11 cellular contexts compared by ENCODE assay signal in the genomic region with DNA sequence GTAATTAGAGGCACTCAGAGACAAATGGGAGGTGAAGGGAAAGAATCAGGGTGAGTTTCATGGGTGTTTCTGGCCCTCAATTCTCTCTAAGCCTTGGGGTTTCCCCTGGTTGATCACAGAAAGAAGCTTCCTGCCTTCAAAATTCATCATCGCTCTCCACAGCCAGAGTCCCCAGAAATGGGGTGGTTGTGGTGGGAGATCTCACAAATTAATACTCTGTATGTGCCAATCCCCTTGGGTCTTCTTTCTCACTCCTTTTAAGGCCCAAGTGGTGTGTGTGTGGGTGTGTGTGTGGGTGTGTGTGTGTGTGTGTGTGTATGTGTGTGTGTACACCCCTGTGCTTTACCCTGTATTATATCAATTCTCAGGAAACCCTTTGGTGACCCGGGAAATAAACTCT. TPM values are rescaled to one million over a fixed set of nuclear protein-coding genes. Genes with fewer than 3 reads are reported as not detected.
DNase-seq lines count a peak whose midpoint lies in the region; ATAC-seq and TF ChIP-seq lines count a peak whose summit lies in the region.
"Had no signal": no experiment of that assay in that cellular context is flagged by ENCODE, and none has a peak within 500 bp of the region (broad histone marks: within the 10 kb centered on the region; RNA-seq: fewer than 3 reads in every experiment).

No MANE protein-coding gene starts in this region.

- in situ Hi-C loops in HAP-1 (cut with MboI; ENCODE audit: low sequenced_read_pairs): no loop called here

- peak; percentile 58 for ATAC-seq in CD4-positive, alpha-beta T cell (ENCODE audit: poor library complexity)
- ATAC-seq in activated CD4-positive, alpha-beta T cell treated with anti-CD3 and anti-CD28 coated beads for 36 hours: peak; percentile 89
- ATAC-seq in activated naive CD8-positive, alpha-beta T cell treated with anti-CD3 and anti-CD28 coated beads, Interleukin-2, amount 50 U/mL, for 24 hours: peak; percentile 80
- ATAC-seq in GM19467 (IDR thresholded peaks at IDR 0.05; ENCODE audit: unreplicated experiment) (no peak), HG03521 (IDR thresholded peaks at IDR 0.05; ENCODE audit: unreplicated experiment) (no peak)

- no peaks in the 10 kb centered on the region for H3K27me3 ChIP-seq in CD4-positive, alpha-beta T cell (ENCODE audit: control insufficient read depth, insufficient read depth, low read length)
- no peaks in the 10 kb centered on the region for H3K27me3 ChIP-seq in HAP-1 (ENCODE audit: low read depth)

- peak in 3 of 10 experiments; percentile 15 to 23 (median 21) for DNase-seq in CD4-positive, alpha-beta T cell
- DNase-seq in activated CD4-positive, alpha-beta T cell treated with anti-CD3 and anti-CD28 coated beads for 36 hours: peak; percentile 61
- no peak for DNase-seq in activated naive CD8-positive, alpha-beta T cell treated with anti-CD3 and anti-CD28 coated beads, Interleukin-2, amount 50 U/mL, for 24 hours
- DNase-seq in stimulated activated CD4-positive, alpha-beta T cell treated with anti-CD3 and anti-CD28 coated beads, Interleukin-4, amount 100 ng/mL, for 24 hours: peak; percentile 53
- DNase-seq in NCI-H446 (lab: John Stamatoyannopoulos, UW): no peak
- DNase-seq in HAP-1 (ENCODE audit: low spot score in 2 of 2): no peak
- DNase-seq: NCI-H1417, spleen had no signal

- H3K27ac Mint-ChIP-seq in CD4-positive, alpha-beta T cell: peak overlapping the region; percentile 78
- H3K27ac Mint-ChIP-seq in activated CD4-positive, alpha-beta T cell treated with anti-CD3 and anti-CD28 coated beads for 36 hours: peak overlapping the region; percentile 81
- peak overlapping the region; percentile 67 for H3K27ac Mint-ChIP-seq in activated naive CD8-positive, alpha-beta T cell treated with anti-CD3 and anti-CD28 coated beads, Interleukin-2, amount 50 U/mL, for 24 hours

- H3K36me3 Mint-ChIP-seq in CD4-positive, alpha-beta T cell (ENCODE audit: low read depth): peaks cover 17% of the 10 kb centered on the region
- H3K36me3 Mint-ChIP-seq in activated CD4-positive, alpha-beta T cell treated with anti-CD3 and anti-CD28 coated beads for 36 hours (ENCODE audit: low read depth): peaks cover 5% of the 10 kb centered on the region
- peaks cover 7% of the 10 kb centered on the region for H3K36me3 Mint-ChIP-seq in activated naive CD8-positive, alpha-beta T cell treated with anti-CD3 and anti-CD28 coated beads, Interleukin-2, amount 50 U/mL, for 24 hours (ENCODE audit: low read depth)

- TF ChIP-seq CTCF in CD4-positive, alpha-beta T cell (IDR thresholded peaks at IDR 0.05): no peak

- H3K27me3 Mint-ChIP-seq in CD4-positive, alpha-beta T cell: no peaks in the 10 kb centered on the region
- no peaks in the 10 kb centered on the region for H3K27me3 Mint-ChIP-seq in activated CD4-positive, alpha-beta T cell treated with anti-CD3 and anti-CD28 coated beads for 36 hours
- no peaks in the 10 kb centered on the region for H3K27me3 Mint-ChIP-seq in activated naive CD8-positive, alpha-beta T cell treated with anti-CD3 and anti-CD28 coated beads, Interleukin-2, amount 50 U/mL, for 24 hours

- intact Hi-C loops in CD4-positive, alpha-beta T cell (cut with DNase I, micrococcal nuclease): no loop called here
- intact Hi-C loops in activated CD4-positive, alpha-beta T cell treated with anti-CD3 and anti-CD28 coated beads for 36 hours (cut with DNase I, micrococcal nuclease): no loop called here

- H3K9me3 Mint-ChIP-seq in CD4-positive, alpha-beta T cell: peaks cover 7% of the 10 kb centered on the region
- H3K9me3 Mint-ChIP-seq in activated CD4-positive, alpha-beta T cell treated with anti-CD3 and anti-CD28 coated beads for 36 hours (ENCODE audit: low read depth): peaks cover 22% of the 10 kb centered on the region
- H3K9me3 Mint-ChIP-seq in activated naive CD8-positive, alpha-beta T cell treated with anti-CD3 and anti-CD28 coated beads, Interleukin-2, amount 50 U/mL, for 24 hours: peaks cover 14% of the 10 kb centered on the region

- POLR2A ChIA-PET in CD4-positive, alpha-beta T cell (lab: Charles Lee): interaction anchor here (1.0 to 3.1 kb wide), 9 partner anchors 8 to 60 kb away, joined by 3 to 36 read pairs (median 4); a partner anchor contains a TSS
- POLR2A ChIA-PET in activated CD4-positive, alpha-beta T cell treated with anti-CD3 and anti-CD28 coated beads for 36 hours (lab: Charles Lee): interaction anchor here (1.2 to 1.5 kb wide), 2 partner anchors 33 to 34 kb away, joined by 3 read pairs; a partner anchor contains a TSS

- no peak overlapping the region for H3K27ac ChIP-seq in CD4-positive, alpha-beta T cell (ENCODE audit: low read depth, low read length)
- H3K27ac ChIP-seq: HL-60 had no signal

- no peaks in the 10 kb centered on the region for H3K4me1 ChIP-seq in HAP-1

- H3K36me3 ChIP-seq in HAP-1 (replicated peaks): no peaks in the 10 kb centered on the region
- H3K36me3 ChIP-seq: spleen had no signal

- H3K4me1 Mint-ChIP-seq in CD4-positive, alpha-beta T cell (ENCODE audit: low read depth): peaks cover 79% of the 10 kb centered on the region
- H3K4me1 Mint-ChIP-seq in activated CD4-positive, alpha-beta T cell treated with anti-CD3 and anti-CD28 coated beads for 36 hours: peaks cover 77% of the 10 kb centered on the region
- H3K4me1 Mint-ChIP-seq in activated naive CD8-positive, alpha-beta T cell treated with anti-CD3 and anti-CD28 coated beads, Interleukin-2, amount 50 U/mL, for 24 hours: peaks cover 72% of the 10 kb centered on the region

- CTCF ChIA-PET in CD4-positive, alpha-beta T cell (lab: Charles Lee): interaction anchor here (1.1 to 1.6 kb wide), 2 partner anchors 10 to 33 kb away, joined by 3 to 7 read pairs; no protein-coding TSS in a partner anchor
- CTCF ChIA-PET in activated CD4-positive, alpha-beta T cell treated with anti-CD3 and anti-CD28 coated beads for 36 hours (lab: Charles Lee): interaction anchor here (1.0 to 2.1 kb wide), 5 partner anchors 10 to 91 kb away, joined by 3 to 12 read pairs (median 3); a partner anchor contains a TSS

- no peak overlapping the region for H3K4me3 ChIP-seq in HAP-1
- H3K4me3 ChIP-seq: spleen had no signal

- peaks cover 5% of the 10 kb centered on the region for H3K9me3 ChIP-seq in CD4-positive, alpha-beta T cell (ENCODE audit: control insufficient read depth, low read length)
- H3K9me3 ChIP-seq in HAP-1: no peaks in the 10 kb centered on the region

- H3K4me3 Mint-ChIP-seq in CD4-positive, alpha-beta T cell: peak overlapping the region; percentile 26
- peak overlapping the region; percentile 18 for H3K4me3 Mint-ChIP-seq in activated CD4-positive, alpha-beta T cell treated with anti-CD3 and anti-CD28 coated beads for 36 hours
- peak overlapping the region; percentile 2 for H3K4me3 Mint-ChIP-seq in activated naive CD8-positive, alpha-beta T cell treated with anti-CD3 and anti-CD28 coated beads, Interleukin-2, amount 50 U/mL, for 24 hours

RNA-seq across cellular contexts. Expression of a gene that starts 2.7 kb away (rescaled TPM):
- total RNA-seq in CD4-positive, alpha-beta T cell: 10 to 100 TPM; 16.3 to 19.1 TPM
- total RNA-seq in activated CD4-positive, alpha-beta T cell treated with anti-CD3 and anti-CD28 coated beads for 36 hours: 1 to 10 TPM; 4.9 TPM

RNA-seq across cellular contexts. Expression of a gene that starts 33.9 kb away (rescaled TPM):
- 10 to 100 TPM; 61.3 to 67.4 TPM for total RNA-seq in CD4-positive, alpha-beta T cell
- 100 to 1,000 TPM; 114 to 140 TPM for total RNA-seq in activated CD4-positive, alpha-beta T cell treated with anti-CD3 and anti-CD28 coated beads for 36 hours

RNA-seq across cellular contexts. Expression of a gene that starts 59.8 kb away (rescaled TPM):
- total RNA-seq in CD4-positive, alpha-beta T cell: 1 to 10 TPM; 2.4 to 3.8 TPM
- total RNA-seq in activated CD4-positive, alpha-beta T cell treated with anti-CD3 and anti-CD28 coated beads for 36 hours: 1 to 10 TPM; 6.3 to 6.9 TPM

Comparison
In these comparisons a context has a peak if more than half of its experiments do, and no peak if none do; other contexts are left out.
1. ATAC-seq: peak in CD4-positive, alpha-beta T cell (single experiment), activated CD4-positive, alpha-beta T cell treated with anti-CD3 and anti-CD28 coated beads for 36 hours (single experiment) and activated naive CD8-positive, alpha-beta T cell treated with anti-CD3 and anti-CD28 coated beads, Interleukin-2, amount 50 U/mL, for 24 hours (single experiment); none in GM19467 (single experiment) and HG03521 (single experiment).
2. DNase-seq: peak in activated CD4-positive, alpha-beta T cell treated with anti-CD3 and anti-CD28 coated beads for 36 hours (single experiment) and stimulated activated CD4-positive, alpha-beta T cell treated with anti-CD3 and anti-CD28 coated beads, Interleukin-4, amount 100 ng/mL, for 24 hours (single experiment); none in activated naive CD8-positive, alpha-beta T cell treated with anti-CD3 and anti-CD28 coated beads, Interleukin-2, amount 50 U/mL, for 24 hours (single experiment), NCI-H446 (0 of 2) and HAP-1 (0 of 2).
3. Peak in every context shown above with its lines, with median percentiles within 50 percentile points of each other: H3K27ac Mint-ChIP-seq and H3K4me3 Mint-ChIP-seq.